ENCODE assay signal across 8 cellular contexts in the genomic region with DNA sequence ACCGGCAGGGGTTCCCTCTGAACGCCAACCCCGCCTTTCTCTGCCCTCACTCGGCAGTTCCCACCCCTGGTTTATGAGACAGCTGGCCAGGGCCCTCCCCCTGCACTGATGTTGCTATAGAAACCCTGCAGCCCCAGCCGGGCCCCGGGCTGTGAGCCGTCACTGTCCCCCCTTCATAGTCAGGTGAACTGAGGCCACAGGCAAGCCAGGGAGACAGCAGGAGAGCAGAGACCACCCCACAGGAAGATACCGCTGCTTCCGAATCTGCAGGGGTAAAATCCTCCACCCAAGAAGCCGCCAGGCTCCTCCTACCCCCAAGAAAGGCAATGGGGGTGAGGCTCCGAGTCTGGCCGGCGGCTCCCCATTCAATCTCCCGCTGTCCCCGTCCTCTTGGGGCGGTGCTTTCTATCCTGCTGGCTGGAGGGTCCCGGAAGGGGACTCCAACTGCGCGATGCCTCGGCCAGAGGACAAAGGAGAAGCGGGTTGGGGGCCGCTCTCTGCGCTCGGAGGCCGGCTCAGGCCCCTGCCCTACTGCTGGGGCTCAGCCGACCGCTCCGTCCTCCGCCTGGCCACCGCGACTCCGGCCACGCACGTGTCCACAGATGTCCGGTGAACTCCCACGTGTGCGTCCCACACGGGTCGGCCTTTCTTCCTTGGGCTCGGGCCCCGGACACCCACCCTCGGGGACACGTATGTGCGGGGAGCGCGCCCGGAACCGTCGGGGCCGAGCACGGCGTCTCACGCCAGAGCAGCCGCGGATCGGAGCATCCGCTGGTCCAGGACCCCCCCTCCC. TPM values are rescaled to one million over a fixed set of nuclear protein-coding genes. Genes with fewer than 3 reads are reported as not detected.
DNase-seq lines count a peak whose midpoint lies in the region; ATAC-seq and TF ChIP-seq lines count a peak whose summit lies in the region.

No MANE protein-coding gene starts in this region.

- no peaks in the 10 kb centered on the region for H3K9me3 Mint-ChIP-seq in stimulated activated effector memory CD8-positive, alpha-beta T cell treated with anti-CD3 and anti-CD28 coated beads, Interleukin-12 subunit alpha, Interleukin-12 subunit beta, amount 100 ng/mL, for 72 hours

- BruUV-seq in OCI-LY7 (replicated peaks; lab: Mats Ljungman, UMichigan): no TSS peak

- peak; percentile 34 for ATAC-seq in GM21423 (IDR thresholded peaks at IDR 0.05; ENCODE audit: unreplicated experiment)
- ATAC-seq in stimulated activated effector memory CD8-positive, alpha-beta T cell treated with anti-CD3 and anti-CD28 coated beads, Interleukin-12 subunit alpha, Interleukin-12 subunit beta, amount 100 ng/mL, for 72 hours: peak; percentile 66

- intact Hi-C loops in OCI-LY7 (cut with micrococcal nuclease; ENCODE audit: unreplicated experiment): loop anchor here (2.0 to 5.0 kb wide), 3 partner anchors 21 to 230 kb away; a partner anchor contains a TSS

- H3K36me3 ChIP-seq in OCI-LY7 (ENCODE audit: insufficient read depth, low read length) (peaks cover 37% of the 10 kb centered on the region; the same call in 1 of the 2 replicates), muscle layer of colon (ENCODE audit: insufficient read depth, low read length) (no peaks in the 10 kb centered on the region)

- H3K79me2 ChIP-seq in OCI-LY7 (ENCODE audit: insufficient read depth, low read depth, low read length): peaks cover 8% of the 10 kb centered on the region; the same call in 1 of the 2 replicates

- H3K9me3 ChIP-seq in OCI-LY7 (ENCODE audit: low read length): no peaks in the 10 kb centered on the region
- H3K9me3 ChIP-seq in muscle layer of colon (ENCODE audit: low read length): no peaks in the 10 kb centered on the region

- H3K9ac ChIP-seq in muscle layer of colon (ENCODE audit: low read length): peak overlapping the region; percentile 80

- H3K27ac ChIP-seq in OCI-LY7 (ENCODE audit: low read depth, low read length, poor library complexity, severe bottlenecking) (peak overlapping the region; percentile 75), muscle layer of colon (ENCODE audit: low read depth, low read length) (peak overlapping the region; percentile 82)

- POLR2A ChIA-PET in OCI-LY7 (lab: Charles Lee): interaction anchor here (1.1 to 1.8 kb wide), 3 partner anchors 12 to 222 kb away, joined by 3 to 9 read pairs (median 3); a partner anchor contains a TSS

- CTCF ChIA-PET in OCI-LY7 (lab: Charles Lee; ENCODE audit: unreplicated experiment): no interaction called here

- peak overlapping the region; percentile 51; the same call in 1 of the 2 replicates for H2AFZ ChIP-seq in OCI-LY7 (ENCODE audit: low read length)

- DNase-seq in COR-L47 (lab: John Stamatoyannopoulos, UW) (peak; percentile 89), HuH-7 (ENCODE audit: low spot score) (peak; percentile 84), OCI-LY7 (ENCODE audit: low spot score) (peak; percentile 87), activated T-cell treated with anti-CD3 and anti-CD28 coated beads for 4 hours (peak; percentile 50), epithelial cell of proximal tubule (ENCODE audit: low read depth) (no peak)
- peak; percentile 56 to 90 for DNase-seq in stimulated activated effector memory CD8-positive, alpha-beta T cell treated with anti-CD3 and anti-CD28 coated beads, Interleukin-12 subunit alpha, Interleukin-12 subunit beta, amount 100 ng/mL, for 72 hours (ENCODE audit: low spot score in 2 of 2)

- H3K4me2 ChIP-seq in OCI-LY7 (ENCODE audit: low read length): peak overlapping the region; percentile 98

- TF ChIP-seq CTCF in OCI-LY7 (conservative IDR thresholded peaks at IDR 0.05; ENCODE audit: low read length) (no peak), epithelial cell of proximal tubule (conservative IDR thresholded peaks at IDR 0.05; ENCODE audit: low read depth, low read length) (no peak)

- H3K27ac Mint-ChIP-seq in stimulated activated effector memory CD8-positive, alpha-beta T cell treated with anti-CD3 and anti-CD28 coated beads, Interleukin-12 subunit alpha, Interleukin-12 subunit beta, amount 100 ng/mL, for 72 hours: peak overlapping the region; percentile 80

- H3K27me3 ChIP-seq in muscle layer of colon (ENCODE audit: control insufficient read depth in 1 of 2, insufficient read depth in 2 of 2, low read length in 2 of 2): no peaks in the 10 kb centered on the region

- no peaks in the 10 kb centered on the region for H3K9me2 ChIP-seq in OCI-LY7 (ENCODE audit: insufficient read depth, low read length)

- peaks cover 18% of the 10 kb centered on the region for H3K4me1 Mint-ChIP-seq in stimulated activated effector memory CD8-positive, alpha-beta T cell treated with anti-CD3 and anti-CD28 coated beads, Interleukin-12 subunit alpha, Interleukin-12 subunit beta, amount 100 ng/mL, for 72 hours

- H4K20me1 ChIP-seq in OCI-LY7 (ENCODE audit: insufficient read depth, low read length): no peaks in the 10 kb centered on the region

- peak overlapping the region; percentile 86 for H3K4me3 Mint-ChIP-seq in stimulated activated effector memory CD8-positive, alpha-beta T cell treated with anti-CD3 and anti-CD28 coated beads, Interleukin-12 subunit alpha, Interleukin-12 subunit beta, amount 100 ng/mL, for 72 hours

- peaks cover 20% of the 10 kb centered on the region for H3K4me1 ChIP-seq in OCI-LY7 (ENCODE audit: insufficient read depth, low read length, poor library complexity, severe bottlenecking)
- H3K4me1 ChIP-seq in muscle layer of colon (ENCODE audit: insufficient read depth, low read length): peaks cover 8% of the 10 kb centered on the region

- H3K4me3 ChIP-seq in OCI-LY7 (ENCODE audit: low read depth, low read length, poor library complexity, severe bottlenecking) (peak overlapping the region; percentile 93), epithelial cell of proximal tubule (ENCODE audit: low read depth, low read length) (peak overlapping the region; percentile 63), muscle layer of colon (ENCODE audit: low read depth in 1 of 2, low read length in 2 of 2) (peak overlapping the region; percentile 79 to 86)

- H3K36me3 Mint-ChIP-seq in stimulated activated effector memory CD8-positive, alpha-beta T cell treated with anti-CD3 and anti-CD28 coated beads, Interleukin-12 subunit alpha, Interleukin-12 subunit beta, amount 100 ng/mL, for 72 hours: peaks cover 23% of the 10 kb centered on the region

RNA-seq across cellular contexts. Expression of a gene that starts 0.6 kb away (rescaled TPM):
- total RNA-seq in OCI-LY7 (2014; rRNA removed; shearing (Covaris generic)): 22.7 and 30.8 TPM in 2 replicates
- total RNA-seq in OCI-LY7 (2022) (46.2 and 50.9 TPM in 2 replicates), epithelial cell of proximal tubule (20.1 and 33.6 TPM in 2 replicates)

RNA-seq across cellular contexts. Expression of a gene that starts 7.5 kb away (rescaled TPM):
- 31.2 and 33.6 TPM in 2 replicates for total RNA-seq in OCI-LY7 (2014; rRNA removed; shearing (Covaris generic))
- total RNA-seq in OCI-LY7 (2022): 47.7 and 49.1 TPM in 2 replicates
- total RNA-seq in epithelial cell of proximal tubule: 17.4 and 32.1 TPM in 2 replicates

RNA-seq across cellular contexts. Expression of a gene that starts 7.6 kb away (rescaled TPM):
- total RNA-seq in OCI-LY7 (2014; rRNA removed; shearing (Covaris generic)): 17.5 and 17.6 TPM in 2 replicates
- total RNA-seq in OCI-LY7 (2022) (25.6 and 32.5 TPM in 2 replicates), epithelial cell of proximal tubule (0.14 TPM in 1 of 2 replicates, not detected in the other)

RNA-seq across cellular contexts. Expression of a gene that starts 12.3 kb away (rescaled TPM):
- 1,564 and 1,687 TPM in 2 replicates for total RNA-seq in OCI-LY7 (2014; rRNA removed; shearing (Covaris generic))
- total RNA-seq in OCI-LY7 (2022): 3,121 and 3,147 TPM in 2 replicates
- 663 and 837 TPM in 2 replicates for total RNA-seq in epithelial cell of proximal tubule

RNA-seq across cellular contexts. Expression of a gene that starts 20.2 kb away (rescaled TPM):
- 73.3 and 109 TPM in 2 replicates for total RNA-seq in OCI-LY7 (2014; rRNA removed; shearing (Covaris generic))
- total RNA-seq in OCI-LY7 (2022): 117 and 141 TPM in 2 replicates
- 32.6 and 68.8 TPM in 2 replicates for total RNA-seq in epithelial cell of proximal tubule

Comparison
In these comparisons a context has a peak if more than half of its experiments do, and no peak if none do; other contexts are left out.
1. RNA of a gene that starts 7.6 kb away (total RNA-seq): 17.5 to 32.5 TPM in OCI-LY7; 0.14 TPM in epithelial cell of proximal tubule; every median in the first group is over 10 times any median in the second.
2. Peak in every context shown above with its lines, with median percentiles within 50 percentile points of each other: H3K4me3 ChIP-seq.